13 cellular contexts compared by ENCODE assay signal in the genomic region with DNA sequence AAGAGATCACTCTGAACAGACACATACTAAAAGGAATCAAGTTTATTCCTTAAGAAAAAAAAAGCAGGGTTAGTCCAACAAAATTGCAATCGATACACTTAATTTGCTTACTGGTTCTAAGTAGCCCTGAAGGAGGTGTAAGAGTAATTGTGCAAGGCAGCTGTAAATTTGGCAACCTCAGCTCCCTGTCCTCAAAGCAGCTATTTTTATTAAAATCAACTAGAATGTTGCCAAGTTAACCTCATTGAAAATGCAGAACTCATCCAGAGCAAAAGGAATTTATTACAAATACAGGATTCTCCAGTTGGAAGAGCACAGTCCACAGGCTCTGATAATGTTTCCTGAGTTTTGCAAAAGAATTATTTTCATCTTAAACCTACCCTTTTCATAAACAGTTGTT.
DNase-seq lines count a peak whose midpoint lies in the region; ATAC-seq, FAIRE-seq and TF ChIP-seq lines count a peak whose summit lies in the region.
"Had no signal": no experiment of that assay in that cellular context is flagged by ENCODE, and none has a peak within 500 bp of the region (broad histone marks: within the 10 kb centered on the region; RNA-seq: fewer than 3 reads in every experiment).

No MANE protein-coding gene starts in this region.

- in situ Hi-C loops in HepG2 (cut with HindIII; ENCODE audit: extremely low pct_ligation_motif_present, low pct_unique_long_range_greater_than_20kb) = no loop called here

- H3K4me1 ChIP-seq in GM23338 (ENCODE audit: insufficient read depth) = peaks cover 31% of the 10 kb centered on the region
- H3K4me1 ChIP-seq in adipocyte (ENCODE audit: control insufficient read depth, insufficient read depth, low read length) = peaks cover 20% of the 10 kb centered on the region
- H3K4me1 ChIP-seq in colonic mucosa = no peaks in the 10 kb centered on the region
- peaks cover 13% of the 10 kb centered on the region for H3K4me1 ChIP-seq in HepG2 (ENCODE audit: insufficient read depth, low read length)
- H3K4me1 ChIP-seq: foreskin keratinocyte had no signal

- H3K9me3 Mint-ChIP-seq in GM23338 = no peaks in the 10 kb centered on the region
- no peaks in the 10 kb centered on the region for H3K9me3 Mint-ChIP-seq in endothelial cell (ENCODE audit: unreplicated experiment)

- WGBS in HepG2 (ENCODE audit: low lambda C conversion rate) = 92% methylated on average over 1 of the region's 1 CpG

- intact Hi-C loops in colonic mucosa (cut with DNase I) (no loop called here), HepG2 (cut with micrococcal nuclease; ENCODE audit: unreplicated experiment) (no loop called here)

- H3K27ac Mint-ChIP-seq in GM23338 (peak overlapping the region; percentile 97), endothelial cell (ENCODE audit: unreplicated experiment) (no peak overlapping the region)

- POLR2A ChIA-PET in HepG2 (lab: Yijun Ruan, JAX) = no interaction called here

- H4K20me1 ChIP-seq in GM23338 (replicated peaks; ENCODE audit: insufficient read depth) (no peaks in the 10 kb centered on the region), HepG2 (ENCODE audit: insufficient read depth, low read length) (no peaks in the 10 kb centered on the region; the same call in 1 of the 2 replicates)

- peak overlapping the region; percentile 47; the same call in 2 of the 3 replicates for H3K4me3 Mint-ChIP-seq in GM23338
- H3K4me3 Mint-ChIP-seq in endothelial cell (ENCODE audit: unreplicated experiment) = no peak overlapping the region

- CTCF ChIA-PET in HepG2 (lab: Yijun Ruan, JAX; ENCODE audit: low intra/inter-chr PET ratio, low total read pairs) = no interaction called here

- H3K27ac ChIP-seq in GM23338 (ENCODE audit: low read depth) (peak overlapping the region; percentile 61), colonic mucosa (no peak overlapping the region), HepG2 (ENCODE audit: extremely low read length, insufficient read depth, low read length) (no peak overlapping the region)
- H3K27ac ChIP-seq: foreskin keratinocyte had no signal

- no peak for TF ChIP-seq EP300 in HepG2 (IDR thresholded peaks at IDR 0.05; ENCODE audit: low read depth in 2 of 2, low read length in 2 of 2)
- TF ChIP-seq EP300 in HepG2 (CRISPR knock-in tag; IDR thresholded peaks at IDR 0.05; ENCODE audit: borderline replicate concordance) = no peak

- FAIRE-seq in HepG2 (lab: Jason Lieb, UNC) = no peak

- no TSS peak for BruUV-seq in HepG2 (replicated peaks; lab: Mats Ljungman, UMichigan)

- no peaks in the 10 kb centered on the region for H3K36me3 ChIP-seq in GM23338 (ENCODE audit: insufficient read depth)
- no peaks in the 10 kb centered on the region for H3K36me3 ChIP-seq in adipocyte (ENCODE audit: control insufficient read depth, insufficient read depth, low read length, severe bottlenecking)
- H3K36me3 ChIP-seq in colonic mucosa = no peaks in the 10 kb centered on the region
- H3K36me3 ChIP-seq in HepG2 (replicated peaks in 1 of 2; ENCODE audit: control insufficient read depth in 1 of 2, insufficient read depth in 2 of 2, low read length in 2 of 2) = no peaks in the 10 kb centered on the region

- H3K9ac ChIP-seq in adipocyte (ENCODE audit: low read length) (peak overlapping the region; percentile 56), colonic mucosa (ENCODE audit: low read depth in 2 of 2, low read length in 2 of 2) (no peak overlapping the region), HepG2 (ENCODE audit: insufficient read depth, low read depth, low read length) (no peak overlapping the region)

- H3K27me3 Mint-ChIP-seq in GM23338 (ENCODE audit: insufficient read depth, low read depth, poor library complexity) = peaks cover 3% of the 10 kb centered on the region
- H3K27me3 Mint-ChIP-seq in endothelial cell (ENCODE audit: unreplicated experiment) = no peaks in the 10 kb centered on the region
- H3K27me3 Mint-ChIP-seq: progenitor cell of endocrine pancreas had no signal

- H3K9me3 ChIP-seq in adipocyte (ENCODE audit: control insufficient read depth, low read length) = no peaks in the 10 kb centered on the region
- no peaks in the 10 kb centered on the region for H3K9me3 ChIP-seq in colonic mucosa
- H3K9me3 ChIP-seq in HepG2 (ENCODE audit: low read length) = no peaks in the 10 kb centered on the region

- no peaks in the 10 kb centered on the region for H3F3A ChIP-seq in GM23338 (replicated peaks; ENCODE audit: low read depth)

- H2AFZ ChIP-seq in GM23338 (no peak overlapping the region), HepG2 (ENCODE audit: low read length) (no peak overlapping the region)

- no peak for DNase-seq in GM23338 (ENCODE audit: low spot score)
- DNase-seq in adipocyte (ENCODE audit: low read depth) = peak; percentile 18
- DNase-seq in globus pallidus (ENCODE audit: low spot score) = peak; percentile 73
- peak; percentile 26 for DNase-seq in renal cortical epithelial cell (ENCODE audit: low read depth)
- no peak for DNase-seq in endothelial cell (ENCODE audit: low spot score)
- no peak for DNase-seq in colonic mucosa
- no peak for DNase-seq in HepG2 (ENCODE audit: low spot score)
- no peak for DNase-seq in amygdala (lab: John Stamatoyannopoulos, UW)
- DNase-seq: activated CD4-positive, alpha-beta T cell treated with anti-CD3 and anti-CD28 coated beads, Interleukin-2, amount 50 U/mL, for 4 hours; amniotic stem cell; DND-41; foreskin keratinocyte had no signal

- H3K27me3 ChIP-seq in GM23338 (ENCODE audit: insufficient read depth) (no peaks in the 10 kb centered on the region), adipocyte (replicated peaks; ENCODE audit: control insufficient read depth, insufficient read depth, low read length) (no peaks in the 10 kb centered on the region), colonic mucosa (no peaks in the 10 kb centered on the region), HepG2 (ENCODE audit: control insufficient read depth in 1 of 2, insufficient read depth in 2 of 2, low read length in 2 of 2) (no peaks in the 10 kb centered on the region)
- H3K27me3 ChIP-seq: foreskin keratinocyte had no signal

- H3K4me3 ChIP-seq in GM23338 (peak overlapping the region; percentile 15; the same call in 1 of the 2 replicates), adipocyte (ENCODE audit: low read length) (peak overlapping the region; percentile 70), colonic mucosa (no peak overlapping the region), HepG2 (replicated peaks in 1 of 3; ENCODE audit: insufficient read depth in 1 of 3, low read depth in 2 of 3, low read length in 3 of 3) (no peak overlapping the region)

- no peaks in the 10 kb centered on the region for H3K79me2 ChIP-seq in GM23338 (replicated peaks; ENCODE audit: insufficient read depth)
- H3K79me2 ChIP-seq in HepG2 (ENCODE audit: insufficient read depth, low read length) = no peaks in the 10 kb centered on the region

- H3K4me2 ChIP-seq in GM23338 (peak overlapping the region; percentile 63), HepG2 (ENCODE audit: low read depth, low read length) (no peak overlapping the region)

- TF ChIP-seq RAD21 in HepG2 (CRISPR knock-in tag; IDR thresholded peaks at IDR 0.05) = no peak

- no peak for TF ChIP-seq CTCF in GM23338 (conservative IDR thresholded peaks at IDR 0.05; ENCODE audit: low read depth in 2 of 2)
- TF ChIP-seq CTCF in endothelial cell (IDR thresholded peaks at IDR 0.05; ENCODE audit: unreplicated experiment) = no peak
- no peak for TF ChIP-seq CTCF in colonic mucosa (IDR thresholded peaks at IDR 0.05)
- no peak for TF ChIP-seq CTCF in HepG2 (CRISPR knock-in tag; IDR thresholded peaks at IDR 0.05)

- peaks cover 17% of the 10 kb centered on the region; the same call in 2 of the 3 replicates for H3K36me3 Mint-ChIP-seq in GM23338 (ENCODE audit: low read depth)
- H3K36me3 Mint-ChIP-seq in endothelial cell (ENCODE audit: low read depth, unreplicated experiment) = no peaks in the 10 kb centered on the region

- no peaks in the 10 kb centered on the region for H3K9me2 ChIP-seq in GM23338 (ENCODE audit: insufficient read depth)

- no peak for TF ChIP-seq POLR2A in HepG2 (IDR thresholded peaks at IDR 0.05; ENCODE audit: insufficient read depth in 1 of 2, low read depth in 2 of 2, low read length in 2 of 2)

- peaks cover 55% of the 10 kb centered on the region for H3K4me1 Mint-ChIP-seq in GM23338
- H3K4me1 Mint-ChIP-seq in endothelial cell (ENCODE audit: unreplicated experiment) = peaks cover 4% of the 10 kb centered on the region

- no peak for ATAC-seq in GM23338
- no peak for ATAC-seq in HepG2
- ATAC-seq: foreskin keratinocyte had no signal

TF ChIP-seq in GM23338, 12 proteins besides CTCF, POLR2A, EP300 and RAD21 (continues in another document):
- TF ChIP-seq NANOG (IDR thresholded peaks at IDR 0.05; ENCODE audit: borderline replicate concordance) (no peak), STAT1 (IDR thresholded peaks at IDR 0.05; ENCODE audit: unreplicated experiment) (no peak), EZH2 (IDR thresholded peaks at IDR 0.05; ENCODE audit: low read depth, unreplicated experiment) (no peak), ZNF114 (CRISPR knock-in tag; IDR thresholded peaks at IDR 0.05) (no peak)

TF ChIP-seq in HepG2, 621 proteins besides CTCF, POLR2A, EP300 and RAD21 (continues in another document):
- TF ChIP-seq ZNF343 (CRISPR knock-in tag; IDR thresholded peaks at IDR 0.05) = no peak
- no peak for TF ChIP-seq HOXA7 (CRISPR knock-in tag; IDR thresholded peaks at IDR 0.05)
- no peak for TF ChIP-seq SALL2 (CRISPR knock-in tag; IDR thresholded peaks at IDR 0.05)
- TF ChIP-seq, protein P1, sequence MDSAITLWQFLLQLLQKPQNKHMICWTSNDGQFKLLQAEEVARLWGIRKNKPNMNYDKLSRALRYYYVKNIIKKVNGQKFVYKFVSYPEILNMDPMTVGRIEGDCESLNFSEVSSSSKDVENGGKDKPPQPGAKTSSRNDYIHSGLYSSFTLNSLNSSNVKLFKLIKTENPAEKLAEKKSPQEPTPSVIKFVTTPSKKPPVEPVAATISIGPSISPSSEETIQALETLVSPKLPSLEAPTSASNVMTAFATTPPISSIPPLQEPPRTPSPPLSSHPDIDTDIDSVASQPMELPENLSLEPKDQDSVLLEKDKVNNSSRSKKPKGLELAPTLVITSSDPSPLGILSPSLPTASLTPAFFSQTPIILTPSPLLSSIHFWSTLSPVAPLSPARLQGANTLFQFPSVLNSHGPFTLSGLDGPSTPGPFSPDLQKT (CRISPR knock-in tag; IDR thresholded peaks at IDR 0.05; ENCODE audit: borderline replicate concordance) = no peak
- TF ChIP-seq POLR2G (IDR thresholded peaks at IDR 0.05; ENCODE audit: low read depth, low read length) = no peak
- TF ChIP-seq, protein P2, sequence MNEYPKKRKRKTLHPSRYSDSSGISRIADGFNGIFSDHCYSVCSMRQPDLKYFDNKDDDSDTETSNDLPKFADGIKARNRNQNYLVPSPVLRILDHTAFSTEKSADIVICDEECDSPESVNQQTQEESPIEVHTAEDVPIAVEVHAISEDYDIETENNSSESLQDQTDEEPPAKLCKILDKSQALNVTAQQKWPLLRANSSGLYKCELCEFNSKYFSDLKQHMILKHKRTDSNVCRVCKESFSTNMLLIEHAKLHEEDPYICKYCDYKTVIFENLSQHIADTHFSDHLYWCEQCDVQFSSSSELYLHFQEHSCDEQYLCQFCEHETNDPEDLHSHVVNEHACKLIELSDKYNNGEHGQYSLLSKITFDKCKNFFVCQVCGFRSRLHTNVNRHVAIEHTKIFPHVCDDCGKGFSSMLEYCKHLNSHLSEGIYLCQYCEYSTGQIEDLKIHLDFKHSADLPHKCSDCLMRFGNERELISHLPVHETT (CRISPR knock-in tag; conservative IDR thresholded peaks at IDR 0.05) = no peak

Comparison
In these comparisons a context has a peak if more than half of its experiments do, and no peak if none do; other contexts are left out.
1. DNase-seq: peak in adipocyte (single experiment), globus pallidus (single experiment) and renal cortical epithelial cell (single experiment); none in GM23338 (single experiment), endothelial cell (single experiment), colonic mucosa (single experiment), HepG2 (single experiment) and amygdala (0 of 56).
2. H3K4me3 ChIP-seq: peak in GM23338 (single experiment) and adipocyte (single experiment); none in colonic mucosa (single experiment) and HepG2 (0 of 3).